23 cellular contexts compared by ENCODE assay signal in the genomic region with DNA sequence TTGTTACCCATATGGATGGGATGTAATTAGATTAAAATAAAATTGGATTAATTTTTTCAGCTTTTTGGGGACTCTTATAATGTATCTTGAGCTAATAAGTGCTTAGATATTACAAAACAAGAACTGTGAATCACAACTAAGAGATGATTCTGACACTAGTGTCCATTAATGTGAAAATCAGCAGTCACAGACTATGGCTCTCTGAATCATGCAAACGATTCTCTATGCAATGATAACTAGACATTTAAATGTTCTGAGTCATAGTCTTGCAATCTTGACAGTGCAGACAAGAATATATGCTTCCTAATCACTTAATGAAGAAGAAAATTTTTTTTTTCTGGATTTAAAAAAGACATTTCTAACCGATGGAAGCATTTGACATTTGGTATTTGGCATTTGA.
A peak's percentile ranks its signal among the peaks of the same experiment; 100 is the strongest.
DNase-seq lines count a peak whose midpoint lies in the region; ATAC-seq and TF ChIP-seq lines count a peak whose summit lies in the region.
"Had no signal": no experiment of that assay in that cellular context is flagged by ENCODE, and none has a peak within 500 bp of the region (broad histone marks: within the 10 kb centered on the region; RNA-seq: fewer than 3 reads in every experiment).

No MANE protein-coding gene starts in this region.

- H3K27me3 Mint-ChIP-seq in HFFc6 (ENCODE audit: insufficient read depth), result no peaks in the 10 kb centered on the region
- H3K27me3 Mint-ChIP-seq: type B pancreatic cell had no signal

- no peak overlapping the region for H3K4me3 Mint-ChIP-seq in HFFc6
- H3K4me3 Mint-ChIP-seq: nephron progenitor cell; T-helper 2 cell treated with Interferon-gamma antibody and Interleukin-4, amounts not matched to agents 5 μg/mL and 100 μg/mL, for 36 hours; type B pancreatic cell; WTC11 had no signal

- H3K27ac Mint-ChIP-seq in HFFc6, result no peak overlapping the region
- H3K27ac Mint-ChIP-seq: nephron progenitor cell; T-helper 2 cell treated with Interferon-gamma antibody and Interleukin-4, amounts not matched to agents 5 μg/mL and 100 μg/mL, for 36 hours; type B pancreatic cell; WTC11 had no signal

- peaks cover 13% of the 10 kb centered on the region; the same call in 1 of the 2 replicates for H3K4me1 Mint-ChIP-seq in HFFc6 (ENCODE audit: low read depth)
- H3K4me1 Mint-ChIP-seq: nephron progenitor cell had no signal

- ATAC-seq in GM19023 (IDR thresholded peaks at IDR 0.05; ENCODE audit: unreplicated experiment), result no peak
- ATAC-seq: A549, mucosa of descending colon, WTC11 had no signal

- H3K36me3 Mint-ChIP-seq in HFFc6 (ENCODE audit: low read depth), result no peaks in the 10 kb centered on the region
- H3K36me3 Mint-ChIP-seq: type B pancreatic cell had no signal

- DNase-seq in A172 (ENCODE audit: low spot score) (peak; percentile 38), HFFc6 (peak; percentile 65), amniotic epithelial cell (ENCODE audit: low read depth) (peak; percentile 8), foreskin melanocyte (peak; percentile 71), midbrain (lab: John Stamatoyannopoulos, UW) (no peak), dermis blood vessel endothelial cell (no peak)
- DNase-seq in activated naive CD4-positive, alpha-beta T cell treated with anti-CD3 and anti-CD28 coated beads, Interleukin-2, amount 50 U/mL, for 16 hours, result no peak
- DNase-seq: activated CD4-positive, alpha-beta T cell treated with anti-CD3 and anti-CD28 coated beads, Interleukin-2, amount 50 U/mL, for 4 hours; activated CD8-positive, alpha-beta memory T cell treated with anti-CD3 and anti-CD28 coated beads, Interleukin-2, amount 50 U/mL, for 48 hours; Calu3; hippocampal formation; mucosa of descending colon; NCI-H2029; NCI-H2227 treated with DMSO at 0.1 percent for 48 hours; nephron progenitor cell; Peyer's patch; posterior cingulate gyrus; sigmoid colon had no signal

- peaks cover 17% of the 10 kb centered on the region for H3K9me3 Mint-ChIP-seq in HFFc6
- H3K9me3 Mint-ChIP-seq: nephron progenitor cell; T-helper 2 cell treated with Interferon-gamma antibody and Interleukin-4, amounts not matched to agents 5 μg/mL and 100 μg/mL, for 36 hours; type B pancreatic cell had no signal

- TF ChIP-seq CTCF in HFFc6 (IDR thresholded peaks at IDR 0.05), result no peak

Comparison
In these comparisons a context has a peak if more than half of its experiments do, and no peak if none do; other contexts are left out.
1. DNase-seq: peak in A172 (single experiment), HFFc6 (single experiment), amniotic epithelial cell (single experiment) and foreskin melanocyte (single experiment); none in activated naive CD4-positive, alpha-beta T cell treated with anti-CD3 and anti-CD28 coated beads, Interleukin-2, amount 50 U/mL, for 16 hours (single experiment), midbrain (single experiment) and dermis blood vessel endothelial cell (single experiment).